ENCODE assay signal across 8 cellular contexts in the genomic region with DNA sequence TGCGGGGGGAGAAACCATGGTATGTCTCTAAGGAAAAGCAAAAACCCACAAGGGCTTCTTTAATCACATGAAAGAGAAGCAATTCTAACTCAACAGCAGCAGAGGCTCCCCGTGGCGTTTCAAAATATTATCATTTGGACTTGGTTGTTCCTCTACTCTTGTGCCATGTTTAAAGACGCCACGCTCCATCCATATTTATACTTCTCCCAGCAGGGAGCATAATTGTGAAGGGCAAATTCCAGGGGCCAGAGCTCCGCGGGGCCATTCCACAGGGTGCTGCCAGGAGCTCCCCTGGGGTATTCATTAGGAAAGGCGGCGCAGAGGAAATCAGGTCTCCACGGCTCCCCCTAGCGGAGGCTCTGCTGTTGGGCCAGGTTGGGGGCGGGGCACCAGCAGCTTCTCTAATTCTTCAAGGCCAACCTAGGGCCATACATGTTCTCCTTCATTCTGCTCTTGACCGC.
A peak's percentile ranks its signal among the peaks of the same experiment; 100 is the strongest.
DNase-seq lines count a peak whose midpoint lies in the region; ATAC-seq and TF ChIP-seq lines count a peak whose summit lies in the region.

No MANE protein-coding gene starts in this region.

- H3K9me2 ChIP-seq in SU-DHL-6 (replicated peaks; ENCODE audit: insufficient read depth, low read length) (no peaks in the 10 kb centered on the region), hepatocyte (replicated peaks; ENCODE audit: insufficient read depth) (no peaks in the 10 kb centered on the region)

- H3K9me3 Mint-ChIP-seq in CD4-positive, alpha-beta T cell, result no peaks in the 10 kb centered on the region
- H3K9me3 Mint-ChIP-seq in activated naive CD4-positive, alpha-beta T cell treated with anti-CD3 and anti-CD28 coated beads, Interleukin-2, amount 50 U/mL, for 72 hours, result no peaks in the 10 kb centered on the region

- H3K27me3 Mint-ChIP-seq in CD4-positive, alpha-beta T cell, result no peaks in the 10 kb centered on the region

- 40% methylated on average over 13 of the region's 13 CpGs for WGBS in hepatocyte (ENCODE audit: low lambda C conversion rate, missing lambda C conversion rate)

- H3K27ac ChIP-seq in CD4-positive, alpha-beta T cell (ENCODE audit: low read depth, low read length), result no peak overlapping the region
- H3K27ac ChIP-seq in HUES6 (ENCODE audit: low read depth, low read length) (no peak overlapping the region), SU-DHL-6 (ENCODE audit: low read depth, low read length) (no peak overlapping the region), hepatocyte (no peak overlapping the region)

- peak overlapping the region; percentile 88 for H3K4me3 Mint-ChIP-seq in CD4-positive, alpha-beta T cell

- H3K4me3 ChIP-seq in HUES6 (ENCODE audit: low read depth, low read length) (peak overlapping the region; percentile 55), SU-DHL-6 (ENCODE audit: insufficient read depth, low read length, poor library complexity, severe bottlenecking) (no peak overlapping the region), hepatocyte (no peak overlapping the region)

- intact Hi-C loops in CD4-positive, alpha-beta T cell (cut with DNase I, micrococcal nuclease), result loop anchor here in 1 of 2 experiments (1.0 kb wide), 1 partner anchor 154 kb away; no protein-coding TSS in a partner anchor

- peak; percentile 84 for TF ChIP-seq CTCF in CD4-positive, alpha-beta T cell (IDR thresholded peaks at IDR 0.05)
- peak; percentile 68 for TF ChIP-seq CTCF in SU-DHL-6 (IDR thresholded peaks at IDR 0.05; ENCODE audit: insufficient read depth, low read length, poor library complexity, severe bottlenecking)
- peak; percentile 56 for TF ChIP-seq CTCF in hepatocyte (IDR thresholded peaks at IDR 0.05; ENCODE audit: poor library complexity)

- H3K27me3 ChIP-seq in CD4-positive, alpha-beta T cell (ENCODE audit: control insufficient read depth, insufficient read depth, low read length), result no peaks in the 10 kb centered on the region
- H3K27me3 ChIP-seq in HUES6 (ENCODE audit: control insufficient read depth, insufficient read depth, low read length) (no peaks in the 10 kb centered on the region), SU-DHL-6 (ENCODE audit: low read length) (no peaks in the 10 kb centered on the region), hepatocyte (no peaks in the 10 kb centered on the region)

- peaks cover 7% of the 10 kb centered on the region; the same call in 1 of the 2 replicates for H3K4me1 ChIP-seq in HUES6 (ENCODE audit: control insufficient read depth, insufficient read depth, low read length)
- no peaks in the 10 kb centered on the region for H3K4me1 ChIP-seq in hepatocyte (ENCODE audit: insufficient read depth)

- POLR2A ChIA-PET in CD4-positive, alpha-beta T cell (lab: Charles Lee), result interaction anchor here (1.2 to 1.5 kb wide), 2 partner anchors 163 to 639 kb away, joined by 4 read pairs; partner anchors contain the start of gene PRKACB

- ATAC-seq in CD4-positive, alpha-beta T cell (ENCODE audit: poor library complexity), result peak; percentile 93
- peak; percentile 84 for ATAC-seq in GM19467 (IDR thresholded peaks at IDR 0.05; ENCODE audit: unreplicated experiment)
- ATAC-seq in activated naive CD4-positive, alpha-beta T cell treated with anti-CD3 and anti-CD28 coated beads, Interleukin-2, amount 50 U/mL, for 72 hours, result peak; percentile 82 to 86

- DNase-seq in CD4-positive, alpha-beta T cell, result peak; percentile 65 to 83 (median 74)
- DNase-seq in activated naive CD4-positive, alpha-beta T cell treated with anti-CD3 and anti-CD28 coated beads, Interleukin-2, amount 50 U/mL, for 72 hours (ENCODE audit: low spot score in 2 of 2), result peak; percentile 71 to 85
- DNase-seq in hepatocyte (ENCODE audit: low spot score) (peak; percentile 77), DMS79 (lab: John Stamatoyannopoulos, UW) (no peak)
- peak; percentile 60 to 81 for DNase-seq in stimulated activated CD4-positive, alpha-beta T cell treated with anti-CD3 and anti-CD28 coated beads, Interleukin-15, amount 100 ng/mL, for 48 hours (ENCODE audit: low read depth in 2 of 2)

- H3K9ac ChIP-seq in HUES6 (ENCODE audit: low read length) (no peak overlapping the region), SU-DHL-6 (ENCODE audit: low read length) (no peak overlapping the region)

- H3K9me3 ChIP-seq in CD4-positive, alpha-beta T cell (ENCODE audit: control insufficient read depth, low read length), result no peaks in the 10 kb centered on the region
- H3K9me3 ChIP-seq in HUES6 (ENCODE audit: control insufficient read depth, insufficient read depth, low read depth, low read length) (no peaks in the 10 kb centered on the region; the same call in 1 of the 2 replicates), SU-DHL-6 (ENCODE audit: insufficient read depth, low read length) (no peaks in the 10 kb centered on the region), hepatocyte (ENCODE audit: low read depth) (no peaks in the 10 kb centered on the region)

- CTCF ChIA-PET in CD4-positive, alpha-beta T cell (lab: Charles Lee), result interaction anchor here (0.6 to 2.2 kb wide), 20 partner anchors 10 to 864 kb away, joined by 3 to 13 read pairs (median 4); partner anchors contain the start of gene PRKACB

- no peak overlapping the region for H3K4me2 ChIP-seq in SU-DHL-6 (ENCODE audit: low read depth, low read length, poor library complexity, severe bottlenecking)
- peak overlapping the region; percentile 21 for H3K4me2 ChIP-seq in hepatocyte

- H3K36me3 Mint-ChIP-seq in CD4-positive, alpha-beta T cell (ENCODE audit: low read depth), result no peaks in the 10 kb centered on the region
- H3K36me3 Mint-ChIP-seq in activated naive CD4-positive, alpha-beta T cell treated with anti-CD3 and anti-CD28 coated beads, Interleukin-2, amount 50 U/mL, for 72 hours, result no peaks in the 10 kb centered on the region

- H3K36me3 ChIP-seq in HUES6 (ENCODE audit: control insufficient read depth, insufficient read depth, low read length) (no peaks in the 10 kb centered on the region), SU-DHL-6 (ENCODE audit: low read length) (no peaks in the 10 kb centered on the region), hepatocyte (replicated peaks; ENCODE audit: insufficient read depth, low read depth) (no peaks in the 10 kb centered on the region)

- H3K27ac Mint-ChIP-seq in CD4-positive, alpha-beta T cell, result peak overlapping the region; percentile 50
- H3K27ac Mint-ChIP-seq in activated naive CD4-positive, alpha-beta T cell treated with anti-CD3 and anti-CD28 coated beads, Interleukin-2, amount 50 U/mL, for 72 hours, result peak overlapping the region in 1 of 2 donors; percentile 44

- H2AFZ ChIP-seq in SU-DHL-6 (ENCODE audit: low read depth, low read length, severe bottlenecking) (no peak overlapping the region), hepatocyte (no peak overlapping the region)

- no peaks in the 10 kb centered on the region for H3K79me2 ChIP-seq in SU-DHL-6 (ENCODE audit: insufficient read depth, low read length)
- no peaks in the 10 kb centered on the region for H3K79me2 ChIP-seq in hepatocyte

- peaks cover 32% of the 10 kb centered on the region for H3K4me1 Mint-ChIP-seq in CD4-positive, alpha-beta T cell (ENCODE audit: low read depth)

- no peaks in the 10 kb centered on the region for H4K20me1 ChIP-seq in SU-DHL-6 (ENCODE audit: low read depth, low read length)
- no peaks in the 10 kb centered on the region for H4K20me1 ChIP-seq in hepatocyte (ENCODE audit: insufficient read depth, poor library complexity, severe bottlenecking)

- no peaks in the 10 kb centered on the region for H3F3A ChIP-seq in SU-DHL-6 (ENCODE audit: insufficient read depth)
